ENCODE assay signal across 8 cellular contexts in the genomic region with DNA sequence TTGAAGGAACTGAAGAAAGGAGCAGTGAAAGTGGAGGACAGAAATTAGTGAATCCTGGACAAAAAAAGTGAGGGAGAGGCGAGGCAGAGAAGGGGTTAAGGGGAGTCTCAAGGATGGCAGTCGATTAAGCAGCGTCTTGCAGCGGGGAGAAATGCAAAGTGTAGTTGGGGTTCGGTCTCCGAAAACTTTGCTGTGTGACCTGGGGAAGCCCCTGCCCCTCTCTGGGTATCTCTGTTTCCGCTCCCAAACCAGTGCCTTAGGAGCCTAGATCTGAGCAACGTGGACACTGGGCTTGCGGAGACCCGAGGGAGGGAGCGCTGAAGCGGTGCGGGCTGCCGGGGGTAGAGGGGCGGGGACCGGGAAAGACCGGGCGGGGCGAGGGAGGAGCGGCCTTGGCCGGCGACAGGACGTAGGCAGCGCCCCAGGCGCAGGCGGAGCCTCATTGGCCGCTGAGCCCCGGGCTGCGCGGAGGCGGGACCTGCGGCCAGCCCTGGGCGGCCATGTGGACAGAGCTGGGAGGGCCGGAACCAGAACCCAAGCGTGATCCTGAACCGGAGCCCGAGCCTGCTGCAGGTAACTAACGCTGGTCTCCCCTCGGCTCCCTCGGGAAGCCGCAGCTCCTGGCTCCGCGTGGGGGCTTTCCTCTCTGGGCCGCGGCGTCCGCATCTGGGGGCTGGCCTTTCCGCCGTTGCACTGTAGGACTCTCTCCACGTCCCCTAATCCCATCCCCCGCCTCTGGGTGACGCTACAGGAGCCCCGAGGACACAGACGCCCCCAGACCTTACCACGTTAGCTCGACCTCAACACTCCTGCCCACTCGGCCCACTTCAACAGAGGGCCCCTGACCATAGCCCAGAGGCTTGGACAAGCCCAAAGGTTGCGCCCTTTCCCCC. TPM values are rescaled to one million over a fixed set of nuclear protein-coding genes. Genes with fewer than 3 reads are reported as not detected.
DNase-seq lines count a peak whose midpoint lies in the region; ATAC-seq lines count a peak whose summit lies in the region.

A gene (plus strand): TSS at position 468 of the 893 bp plus-strand sequence. CDS start 3,047 bp downstream, outside the sequence.

- no peaks in the 10 kb centered on the region for H3K9me3 Mint-ChIP-seq in activated CD8-positive, alpha-beta memory T cell treated with anti-CD3 and anti-CD28 coated beads, Interleukin-2, amount 10 ng/mL, durations not matched to agents 7 days and 5 days (ENCODE audit: low read depth)

- peaks cover 23% of the 10 kb centered on the region for H3K36me3 Mint-ChIP-seq in activated CD8-positive, alpha-beta memory T cell treated with anti-CD3 and anti-CD28 coated beads, Interleukin-2, amount 10 ng/mL, durations not matched to agents 7 days and 5 days

- H3K4me1 Mint-ChIP-seq in activated CD8-positive, alpha-beta memory T cell treated with anti-CD3 and anti-CD28 coated beads, Interleukin-2, amount 10 ng/mL, durations not matched to agents 7 days and 5 days, result peaks cover 11% of the 10 kb centered on the region

- H3K27me3 Mint-ChIP-seq in activated CD8-positive, alpha-beta memory T cell treated with anti-CD3 and anti-CD28 coated beads, Interleukin-2, amount 10 ng/mL, durations not matched to agents 7 days and 5 days, result peaks cover 20% of the 10 kb centered on the region

- peak within 1 kb of the TSS; percentile 82 for H3K27ac Mint-ChIP-seq in activated CD8-positive, alpha-beta memory T cell treated with anti-CD3 and anti-CD28 coated beads, Interleukin-2, amount 10 ng/mL, durations not matched to agents 7 days and 5 days

- ATAC-seq in GM19372 (IDR thresholded peaks at IDR 0.05; ENCODE audit: low read depth, unreplicated experiment) (peak; percentile 99), HG03520 (IDR thresholded peaks at IDR 0.05; ENCODE audit: unreplicated experiment) (peak; percentile 96)
- peak; percentile 100 for ATAC-seq in activated CD8-positive, alpha-beta memory T cell treated with anti-CD3 and anti-CD28 coated beads, Interleukin-2, amount 10 ng/mL, durations not matched to agents 7 days and 5 days

- no peaks in the 10 kb centered on the region for H3K9me3 ChIP-seq in mononuclear cell (ENCODE audit: low read depth, low read length)

- peak; percentile 93 for DNase-seq in COLO668 (lab: John Stamatoyannopoulos, UW; ENCODE audit: unreplicated experiment)
- peak; percentile 18 for DNase-seq in NOMO-1 treated with DMSO at 0.1 percent for 48 hours (lab: John Stamatoyannopoulos, UW; ENCODE audit: unreplicated experiment)
- DNase-seq in activated CD8-positive, alpha-beta memory T cell treated with anti-CD3 and anti-CD28 coated beads, Interleukin-2, amount 10 ng/mL, durations not matched to agents 7 days and 5 days, result peak; percentile 81
- DNase-seq in epidermal melanocyte (ENCODE audit: insufficient read length, low spot score), result peak; percentile 96
- DNase-seq in stimulated activated CD8-positive, alpha-beta memory T cell treated with anti-CD3 and anti-CD28 coated beads, Interleukin-4, amount 100 ng/mL, for 24 hours (ENCODE audit: low read depth), result peak; percentile 73

- CTCF ChIA-PET in activated CD8-positive, alpha-beta memory T cell treated with anti-CD3 and anti-CD28 coated beads, Interleukin-2, amount 10 ng/mL, durations not matched to agents 7 days and 5 days (lab: Charles Lee), result interaction anchor here (1.1 to 1.4 kb wide), 3 partner anchors 43 to 479 kb away, joined by 3 to 8 read pairs (median 4); no protein-coding TSS in a partner anchor

- peak within 1 kb of the TSS; percentile 86 for H3K4me3 Mint-ChIP-seq in activated CD8-positive, alpha-beta memory T cell treated with anti-CD3 and anti-CD28 coated beads, Interleukin-2, amount 10 ng/mL, durations not matched to agents 7 days and 5 days

- peak within 1 kb of the TSS; percentile 54 for H3K4me3 ChIP-seq in mononuclear cell (ENCODE audit: low read length)

- no peaks in the 10 kb centered on the region for H3K27me3 ChIP-seq in mononuclear cell (ENCODE audit: insufficient read depth, low read length)

- peaks cover 13% of the 10 kb centered on the region for H3K4me1 ChIP-seq in mononuclear cell (ENCODE audit: insufficient read depth, low read length)

RNA-seq across cellular contexts. Expression of the gene that starts here (rescaled TPM):
- total RNA-seq in activated CD8-positive, alpha-beta memory T cell treated with anti-CD3 and anti-CD28 coated beads, Interleukin-2, amount 10 ng/mL, durations not matched to agents 7 days and 5 days, result 10 to 100 TPM; 13.5 to 16.7 TPM
- 0.52 TPM for total RNA-seq in mononuclear cell

Comparison
In these comparisons a context has a peak if more than half of its experiments do, and no peak if none do; other contexts are left out.
1. Peak in every context shown above with its lines: DNase-seq, ATAC-seq and H3K4me3 ChIP-seq.
2. DNase-seq: peak in every context shown above with its lines; median percentile 96 in epidermal melanocyte; 93 in COLO668; 81 in activated CD8-positive, alpha-beta memory T cell treated with anti-CD3 and anti-CD28 coated beads, Interleukin-2, amount 10 ng/mL, durations not matched to agents 7 days and 5 days; 73 in stimulated activated CD8-positive, alpha-beta memory T cell treated with anti-CD3 and anti-CD28 coated beads, Interleukin-4, amount 100 ng/mL, for 24 hours; 18 in NOMO-1 treated with DMSO at 0.1 percent for 48 hours.